Comparison of ENCODE assay signal across 25 cellular contexts in genomic region chr22:41537203-41537602, GRCh38. TPM values are rescaled to one million over a fixed set of nuclear protein-coding genes. Genes with fewer than 3 reads are reported as not detected.
"Had no signal": no experiment of that assay in that cellular context is flagged by ENCODE, and none has a peak within 500 bp of the region (broad histone marks: within the 10 kb centered on the region; RNA-seq: fewer than 3 reads in every experiment).

No MANE protein-coding gene starts in this region.

- H3K27me3 Mint-ChIP-seq: activated CD4-positive, alpha-beta T cell treated with anti-CD3 and anti-CD28 coated beads for 36 hours; activated naive CD8-positive, alpha-beta T cell treated with anti-CD3 and anti-CD28 coated beads for 36 hours; naive B cell; T-cell had no signal

- DNase-seq: activated CD4-positive, alpha-beta T cell treated with anti-CD3 and anti-CD28 coated beads for 36 hours; activated CD4-positive, alpha-beta T cell treated with anti-CD3 and anti-CD28 coated beads, Interleukin-2, amount 50 U/mL, for 4 hours; activated CD8-positive, alpha-beta memory T cell treated with anti-CD3 and anti-CD28 coated beads for 24 hours; activated CD8-positive, alpha-beta memory T cell treated with anti-CD3 and anti-CD28 coated beads, Interleukin-2, amount 50 U/mL, for 4 hours; activated naive CD4-positive, alpha-beta T cell treated with Interleukin-2 at 50 U/mL for 16 hours; activated naive CD8-positive, alpha-beta T cell treated with anti-CD3 and anti-CD28 coated beads for 36 hours; activated T-cell treated with anti-CD3 and anti-CD28 coated beads, Interleukin-2, amount 50 U/mL, for 4 hours; amniotic stem cell; cerebellar nuclear complex; effector CD8-positive, alpha-beta T cell; erythroblast; foreskin fibroblast; heart right ventricle; left lung; naive B cell; ovary; stimulated activated CD4-positive, alpha-beta T cell treated with anti-CD3 and anti-CD28 coated beads, Interleukin-1b, Interleukin-23, amount 100 ng/mL, for 48 hours; T-cell; transverse colon; uterus; WERI-Rb-1 had no signal

- H3K4me1 ChIP-seq: uterus had no signal

- H3K9me3 Mint-ChIP-seq: activated naive CD8-positive, alpha-beta T cell treated with anti-CD3 and anti-CD28 coated beads for 36 hours; activated T-cell treated with anti-CD3 and anti-CD28 coated beads, Interleukin-2, amount 50 U/mL, for 4 hours; naive B cell; T-cell had no signal

- H3K9me3 ChIP-seq: heart right ventricle, left lung, ovary, transverse colon, uterus had no signal

- H3K36me3 ChIP-seq: ovary, transverse colon, uterus had no signal

- H3K27ac ChIP-seq: heart right ventricle, left lung, ovary, transverse colon, uterus, WERI-Rb-1 had no signal

- H3K4me3 ChIP-seq: heart right ventricle, left lung, lung, ovary, transverse colon, uterus had no signal

- H3K27me3 ChIP-seq: heart right ventricle, left lung, ovary, transverse colon, uterus had no signal

- H3K27ac Mint-ChIP-seq: activated CD4-positive, alpha-beta T cell treated with anti-CD3 and anti-CD28 coated beads for 36 hours; activated naive CD8-positive, alpha-beta T cell treated with anti-CD3 and anti-CD28 coated beads for 36 hours had no signal

- H3K4me3 Mint-ChIP-seq: activated CD4-positive, alpha-beta T cell treated with anti-CD3 and anti-CD28 coated beads for 36 hours; activated naive CD8-positive, alpha-beta T cell treated with anti-CD3 and anti-CD28 coated beads for 36 hours; activated T-cell treated with anti-CD3 and anti-CD28 coated beads, Interleukin-2, amount 50 U/mL, for 4 hours; naive B cell had no signal

- ATAC-seq: activated CD4-positive, alpha-beta T cell treated with anti-CD3 and anti-CD28 coated beads for 36 hours; activated T-cell treated with anti-CD3 and anti-CD28 coated beads, Interleukin-2, amount 50 U/mL, for 4 hours; heart right ventricle; left lung; right cardiac atrium; T-cell had no signal

RNA-seq across cellular contexts. Expression of gene CSDC2, which starts 23.6 kb away (rescaled TPM):
- total RNA-seq: activated CD4-positive, alpha-beta T cell treated with anti-CD3 and anti-CD28 coated beads for 36 hours; activated naive CD8-positive, alpha-beta T cell treated with anti-CD3 and anti-CD28 coated beads for 36 hours; pulmonary artery endothelial cell had no signal
- polyA plus RNA-seq: keratinocyte had no signal
